ENCODE assay signal across 8 cellular contexts in genomic region chr1:161069731-161070270, GRCh38. TPM values are rescaled to one million over a fixed set of nuclear protein-coding genes. Genes with fewer than 3 reads are reported as not detected.
DNase-seq lines count a peak whose midpoint lies in the region; ATAC-seq and TF ChIP-seq lines count a peak whose summit lies in the region.

Gene ARHGAP30 (minus strand): TSS chr1:161069891. CDS start chr1:161069624, 267 bp downstream.

- peak within 1 kb of the TSS; percentile 94 for H3K4me2 ChIP-seq in DOHH2 (ENCODE audit: low read length)

- no peaks in the 10 kb centered on the region for H3K9me3 ChIP-seq in DOHH2 (ENCODE audit: control insufficient read depth, insufficient read depth, low read length)

- no peaks in the 10 kb centered on the region for H3K9me2 ChIP-seq in DOHH2 (replicated peaks; ENCODE audit: control insufficient read depth, low read length)

- H3K27ac ChIP-seq in DOHH2 (ENCODE audit: low read depth, low read length): peak within 1 kb of the TSS; percentile 91

- peaks cover 47% of the 10 kb centered on the region for H3K79me2 ChIP-seq in DOHH2 (ENCODE audit: control insufficient read depth, low read length)

- TF ChIP-seq CTCF in DOHH2 (IDR thresholded peaks at IDR 0.05; ENCODE audit: low read depth, low read length, poor library complexity, severe bottlenecking): no peak

- ATAC-seq in GM21717 (IDR thresholded peaks at IDR 0.05; ENCODE audit: unreplicated experiment) (peak; percentile 85), left ventricle myocardium superior (peak; percentile 73)

- peak within 1 kb of the TSS; percentile 97 for H3K4me3 ChIP-seq in DOHH2 (ENCODE audit: low read length)

- peaks cover 10% of the 10 kb centered on the region; the same call in 1 of the 2 replicates for H4K20me1 ChIP-seq in DOHH2 (ENCODE audit: control insufficient read depth, insufficient read depth, low read depth, low read length)

- peaks cover 2% of the 10 kb centered on the region; the same call in 1 of the 2 replicates for H3F3A ChIP-seq in DOHH2 (ENCODE audit: control insufficient read depth, insufficient read depth)

- DNase-seq in MV-4-11 (lab: John Stamatoyannopoulos, UW) (peak; percentile 95), activated T-cell treated with anti-CD3 and anti-CD28 coated beads for 1 hour (ENCODE audit: low read depth) (peak; percentile 70), left ventricle myocardium superior (peak; percentile 76), D341Med (ENCODE audit: low spot score) (no peak), HPDE6-E6E7 (ENCODE audit: extremely low spot score) (no peak)
- DNase-seq in stimulated activated CD4-positive, alpha-beta T cell treated with anti-CD3 and anti-CD28 coated beads, Interleukin-4, amount 100 ng/mL, for 24 hours: peak; percentile 82

- no peaks in the 10 kb centered on the region for H3K27me3 ChIP-seq in DOHH2 (ENCODE audit: control insufficient read depth, low read length)

- peaks cover 30% of the 10 kb centered on the region for H3K36me3 ChIP-seq in DOHH2 (ENCODE audit: control insufficient read depth, low read length)

- peaks cover 38% of the 10 kb centered on the region for H3K4me1 ChIP-seq in DOHH2 (ENCODE audit: control insufficient read depth, low read length)

- intact Hi-C loops in left ventricle myocardium superior (cut with micrococcal nuclease): no loop called here

RNA-seq across cellular contexts. Expression of gene ARHGAP30, which starts in this region (rescaled TPM):
- 3.7 TPM for total RNA-seq in left ventricle myocardium superior

Comparison
In these comparisons a context has a peak if more than half of its experiments do, and no peak if none do; other contexts are left out.
1. DNase-seq: peak in MV-4-11 (single experiment), activated T-cell treated with anti-CD3 and anti-CD28 coated beads for 1 hour (single experiment), left ventricle myocardium superior (single experiment) and stimulated activated CD4-positive, alpha-beta T cell treated with anti-CD3 and anti-CD28 coated beads, Interleukin-4, amount 100 ng/mL, for 24 hours (single experiment); none in D341Med (single experiment) and HPDE6-E6E7 (single experiment).